1 cellular context compared by ENCODE assay signal in the genomic region with DNA sequence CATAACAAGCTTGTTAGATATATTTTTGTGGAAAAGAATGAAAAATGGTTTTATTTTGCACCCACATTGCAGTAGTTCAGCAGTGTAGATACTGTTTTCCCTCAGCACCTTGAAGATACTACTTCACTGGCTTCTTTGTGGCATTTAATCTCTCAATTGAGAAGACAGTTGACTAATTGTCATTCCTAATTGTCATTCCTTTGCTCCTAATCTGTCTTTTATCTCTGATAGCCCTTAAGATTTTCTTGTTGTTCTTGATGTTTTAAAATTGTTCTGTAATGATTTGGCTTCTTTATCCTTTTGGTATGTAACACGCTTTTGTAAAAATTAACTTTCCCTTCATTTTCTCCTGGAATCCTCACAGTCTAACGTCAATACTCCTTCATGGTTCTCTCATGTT.
TF ChIP-seq lines count a peak whose summit lies in the region.

No MANE protein-coding gene starts in this region.

TF ChIP-seq in SK-N-SH, 30 proteins besides CTCF, POLR2A, EP300 and RAD21 (continued from another document):
- TF ChIP-seq FOXM1 (IDR thresholded peaks at IDR 0.05; ENCODE audit: low read depth), result no peak
- no peak for TF ChIP-seq NRF1 (IDR thresholded peaks at IDR 0.05; ENCODE audit: low read depth, low read length)
